In the genomic region with DNA sequence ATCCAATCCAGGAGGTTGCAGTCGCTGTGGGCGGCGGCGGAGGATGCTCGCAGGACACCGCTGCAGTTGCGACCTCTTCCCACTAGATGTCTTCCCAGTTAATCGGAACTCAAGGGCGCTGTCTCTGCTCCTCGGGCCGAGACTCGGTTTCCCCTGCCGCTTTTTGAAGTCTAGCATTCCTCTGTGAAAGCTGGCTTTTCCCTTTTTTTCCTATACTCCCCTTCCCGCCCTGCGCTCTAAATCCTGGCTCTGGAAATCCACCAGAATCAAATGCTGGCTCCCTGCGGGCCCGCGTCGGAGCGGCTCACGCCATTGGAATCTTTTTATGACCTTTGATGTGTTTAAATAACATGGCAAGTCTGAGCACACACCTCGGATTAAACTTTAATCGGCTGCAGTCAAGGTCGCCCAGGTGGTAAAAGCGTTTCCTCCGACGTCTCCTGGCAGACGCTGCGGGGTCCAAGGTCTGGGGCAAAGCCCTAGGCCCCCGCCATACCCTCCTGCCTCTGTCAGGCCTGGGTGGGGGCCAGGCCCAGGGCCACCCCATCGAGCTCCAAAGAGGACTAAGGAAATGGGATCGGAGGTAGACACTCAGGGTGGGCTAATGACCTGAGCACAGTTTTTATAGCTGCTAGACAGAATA, we compare ENCODE assay signal across 9 cellular contexts. TPM values are rescaled to one million over a fixed set of nuclear protein-coding genes. Genes with fewer than 3 reads are reported as not detected.
DNase-seq lines count a peak whose midpoint lies in the region; ATAC-seq and TF ChIP-seq lines count a peak whose summit lies in the region.
"Had no signal": no experiment of that assay in that cellular context is flagged by ENCODE, and none has a peak within 500 bp of the region (broad histone marks: within the 10 kb centered on the region; RNA-seq: fewer than 3 reads in every experiment).

No MANE protein-coding gene starts in this region.

- peak; percentile 74 for TF ChIP-seq CTCF in A673 (conservative IDR thresholded peaks at IDR 0.05; ENCODE audit: low read depth, low read length)
- peak; percentile 15 to 57 (median 34) for TF ChIP-seq CTCF in body of pancreas (IDR thresholded peaks at IDR 0.05)

- peak overlapping the region; percentile 8 to 69 (median 49) for H3K4me3 Mint-ChIP-seq in immature natural killer cell

- no peaks in the 10 kb centered on the region for H3K36me3 Mint-ChIP-seq in immature natural killer cell

- BruUV-seq in A673 (replicated peaks; lab: Mats Ljungman, UMichigan) = no TSS peak

- H3K27ac Mint-ChIP-seq in immature natural killer cell = no peak overlapping the region

- H3K27me3 Mint-ChIP-seq in immature natural killer cell (ENCODE audit: low read depth in 3 of 3) = peaks cover 31 to 63% (median 54%) of the 10 kb centered on the region in 3 donors

- ATAC-seq in GM19372 (IDR thresholded peaks at IDR 0.05; ENCODE audit: low read depth, unreplicated experiment) = peak; percentile 64
- ATAC-seq in body of pancreas = peak; percentile 80
- ATAC-seq in HG02623 (IDR thresholded peaks at IDR 0.05; ENCODE audit: unreplicated experiment) = no peak

- no peak for TF ChIP-seq POLR2A in body of pancreas (IDR thresholded peaks at IDR 0.05)

- POLR2A ChIA-PET in A673 (lab: Charles Lee; ENCODE audit: low non-redundant PET) = no interaction called here

- peaks cover 0 to 3% (median 0%) of the 10 kb centered on the region in 6 donors for H3K9me3 Mint-ChIP-seq in immature natural killer cell

- intact Hi-C loops in A673 (cut with micrococcal nuclease; ENCODE audit: unreplicated experiment) (loop anchor here (5.0 kb wide), 1 partner anchor 367 kb away; no protein-coding TSS in a partner anchor), body of pancreas (cut with DNase I) (no loop called here)

- CTCF ChIA-PET in A673 (lab: Charles Lee) = interaction anchor here (0.6 to 1.3 kb wide), 4 partner anchors 235 to 564 kb away, joined by 3 to 6 read pairs (median 4); no protein-coding TSS in a partner anchor

- H3K4me3 ChIP-seq in A673 (ENCODE audit: low read depth, low read length, poor library complexity, severe bottlenecking) (no peak overlapping the region), body of pancreas (no peak overlapping the region)

- H3K36me3 ChIP-seq in A673 (ENCODE audit: insufficient read depth, low read length, poor library complexity, severe bottlenecking) (no peaks in the 10 kb centered on the region), body of pancreas (replicated peaks in 1 of 2; ENCODE audit: insufficient read depth in 1 of 2, low read depth in 2 of 2) (no peaks in the 10 kb centered on the region)

- H3K4me1 Mint-ChIP-seq in immature natural killer cell = peaks cover 8 to 13% of the 10 kb centered on the region in 2 donors

- H3K27ac ChIP-seq in A673 (ENCODE audit: low read depth, low read length, poor library complexity, severe bottlenecking) (no peak overlapping the region), body of pancreas (no peak overlapping the region)

- H3K4me1 ChIP-seq in A673 (ENCODE audit: insufficient read depth, low read length, poor library complexity, severe bottlenecking) (no peaks in the 10 kb centered on the region), body of pancreas (peaks cover 24% of the 10 kb centered on the region)

- H3K27me3 ChIP-seq in A673 (replicated peaks; ENCODE audit: insufficient read depth, low read depth, low read length, poor library complexity) (peaks cover 68% of the 10 kb centered on the region), body of pancreas (peaks cover 0 to 53% of the 10 kb centered on the region in 2 donors)

- H3K9me3 ChIP-seq in A673 (ENCODE audit: low read depth, low read length, poor library complexity, severe bottlenecking) (no peaks in the 10 kb centered on the region), body of pancreas (no peaks in the 10 kb centered on the region)

- peak; percentile 35 for DNase-seq in A673 (ENCODE audit: low spot score)
- peak; percentile 43 for DNase-seq in RPMI7951 (ENCODE audit: low read depth)
- DNase-seq in body of pancreas = peak in 3 of 4 donors; percentile 38 to 56 (median 40)
- DNase-seq in immature natural killer cell = no peak
- DNase-seq in stimulated activated CD4-positive, alpha-beta T cell treated with anti-CD3 and anti-CD28 coated beads, Interleukin-12 subunit alpha, Interleukin-12 subunit beta, amount 100 ng/mL, for 48 hours (ENCODE audit: low read depth in 2 of 3, low spot score in 1 of 3) = peak in 2 of 3 donors; percentile 10 to 50
- no peak for DNase-seq in activated gamma-delta T cell treated with Interleukin-2 at 50 U/mL for 16 hours

- 5 to 9% methylated on average over 25 to 32 of the region's 32 CpGs for WGBS in body of pancreas, 2 donors

RNA-seq across cellular contexts. Expression of a gene that starts 10.7 kb away (rescaled TPM):
- total RNA-seq in A673 (2021) (not detected in 2 replicates), body of pancreas (not detected)
- 1.7 and 2.3 TPM in 2 replicates for total RNA-seq in RPMI7951 (2014; rRNA removed; shearing (Covaris generic))
- polyA plus RNA-seq in immature natural killer cell = not detected
- total RNA-seq: temporal lobe had no signal

RNA-seq across cellular contexts. Expression of a gene that starts 25.5 kb away (rescaled TPM):
- total RNA-seq in A673 (2021) (not detected in 2 replicates), body of pancreas (not detected)
- total RNA-seq in RPMI7951 (2014; rRNA removed; shearing (Covaris generic)) = 1.4 and 1.9 TPM in 2 replicates
- polyA plus RNA-seq in immature natural killer cell = not detected
- total RNA-seq: temporal lobe had no signal

RNA-seq across cellular contexts. Expression of a gene that starts 32.0 kb away (rescaled TPM):
- not detected in 2 replicates for total RNA-seq in A673 (2021)
- not detected in 2 replicates for total RNA-seq in RPMI7951 (2014; rRNA removed; shearing (Covaris generic))
- total RNA-seq in body of pancreas = not detected
- not detected for polyA plus RNA-seq in immature natural killer cell
- total RNA-seq: temporal lobe had no signal

RNA-seq across cellular contexts. Expression of a gene that starts 36.4 kb away (rescaled TPM):
- total RNA-seq in A673 (2021) = not detected in 2 replicates
- total RNA-seq in RPMI7951 (2014; rRNA removed; shearing (Covaris generic)) = 12.9 and 18.7 TPM in 2 replicates
- total RNA-seq in body of pancreas = under 1 TPM in 1 of 2 donors, not detected in 1; 0.52 TPM
- 10 to 100 TPM in 1 of 3 donors, 1 to 10 TPM in 2; 4.2 to 17.3 (median 6.2) TPM for polyA plus RNA-seq in immature natural killer cell
- total RNA-seq: temporal lobe had no signal

RNA-seq across cellular contexts. Expression of a gene that starts 45.2 kb away (rescaled TPM):
- total RNA-seq in A673 (2021) (not detected in 2 replicates), body of pancreas (not detected)
- 0.12 TPM in 1 of 2 replicates, not detected in the other for total RNA-seq in RPMI7951 (2014; rRNA removed; shearing (Covaris generic))
- 1 to 10 TPM; 1.6 to 3.1 (median 1.8) TPM for polyA plus RNA-seq in immature natural killer cell

Comparison
In these comparisons a context has a peak if more than half of its experiments do, and no peak if none do; other contexts are left out.
1. DNase-seq: peak in A673 (single experiment), RPMI7951 (single experiment), body of pancreas (3 of 4) and stimulated activated CD4-positive, alpha-beta T cell treated with anti-CD3 and anti-CD28 coated beads, Interleukin-12 subunit alpha, Interleukin-12 subunit beta, amount 100 ng/mL, for 48 hours (2 of 3); none in immature natural killer cell (0 of 3) and activated gamma-delta T cell treated with Interleukin-2 at 50 U/mL for 16 hours (single experiment).